In genomic region chr9:136840140-136840876, GRCh38 we compare ENCODE assay signal across 8 cellular contexts. TPM values are rescaled to one million over a fixed set of nuclear protein-coding genes. Genes with fewer than 3 reads are reported as not detected.
DNase-seq lines count a peak whose midpoint lies in the region; ATAC-seq and TF ChIP-seq lines count a peak whose summit lies in the region.
"Had no signal": no experiment of that assay in that cellular context is flagged by ENCODE, and none has a peak within 500 bp of the region (broad histone marks: within the 10 kb centered on the region; RNA-seq: fewer than 3 reads in every experiment).

No MANE protein-coding gene starts in this region.

- intact Hi-C loops in Calu3 (cut with micrococcal nuclease; ENCODE audit: unreplicated experiment), result no loop called here
- intact Hi-C loops in sciatic nerve (cut with DNase I), result loop anchor here (10.0 kb wide), 1 partner anchor 184 kb away; the partner anchor contains the start of gene ABCA2
- intact Hi-C loops in lower leg skin (cut with DNase I; ENCODE audit: low total_unique reads), result no loop called here

- no CpG with 5 or more reads among the region's 32 CpGs for WGBS in trophoblast cell (ENCODE audit: extremely low coverage, insufficient coverage, insufficient read length)
- WGBS in lower leg skin, 2 donors, result 62 to 72% methylated on average over 20 to 29 of the region's 32 CpGs

- H3K36me3 ChIP-seq in HUES6 (ENCODE audit: control insufficient read depth, insufficient read depth, low read length) (peaks cover 39% of the 10 kb centered on the region), trophoblast cell (ENCODE audit: control insufficient read depth in 1 of 2, insufficient read depth in 2 of 2, low read length in 2 of 2) (peaks cover 44 to 49% of the 10 kb centered on the region in 2 experiments)

- H4K12ac ChIP-seq in trophoblast cell (ENCODE audit: low read depth, low read length), result no peak overlapping the region

- H2AK5ac ChIP-seq in trophoblast cell (ENCODE audit: low read length), result no peak overlapping the region

- no peak overlapping the region for H2BK120ac ChIP-seq in trophoblast cell (ENCODE audit: insufficient read depth, low read length, poor library complexity)

- H3K4ac ChIP-seq in trophoblast cell (ENCODE audit: low read depth, low read length), result no peak overlapping the region

- no peaks in the 10 kb centered on the region; the same call in 1 of the 2 replicates for H3K27me3 ChIP-seq in HUES6 (ENCODE audit: control insufficient read depth, insufficient read depth, low read length)
- no peaks in the 10 kb centered on the region for H3K27me3 ChIP-seq in trophoblast cell (ENCODE audit: insufficient read depth, low read length)

- TF ChIP-seq POLR2A in lower leg skin (IDR thresholded peaks at IDR 0.05), result no peak

- no peaks in the 10 kb centered on the region for H3K79me1 ChIP-seq in trophoblast cell (ENCODE audit: low read length)

- no peak overlapping the region for H4K91ac ChIP-seq in trophoblast cell (ENCODE audit: low read depth, low read length)

- H2BK12ac ChIP-seq in trophoblast cell (ENCODE audit: low read length), result no peak overlapping the region

- no peak overlapping the region for H3K27ac Mint-ChIP-seq in Calu3 (ENCODE audit: unreplicated experiment)
- H3K27ac Mint-ChIP-seq in brain, result peak overlapping the region; percentile 74 to 96 (median 80)

- H3K18ac ChIP-seq in trophoblast cell (ENCODE audit: low read length), result no peak overlapping the region

- H3K27me3 Mint-ChIP-seq in Calu3 (ENCODE audit: unreplicated experiment), result no peaks in the 10 kb centered on the region
- peaks cover 5% of the 10 kb centered on the region for H3K27me3 Mint-ChIP-seq in brain

- TF ChIP-seq CTCF in Calu3 (IDR thresholded peaks at IDR 0.05; ENCODE audit: unreplicated experiment) (no peak), brain (conservative IDR thresholded peaks at IDR 0.05) (no peak), lower leg skin (IDR thresholded peaks at IDR 0.05) (no peak)

- CTCF ChIA-PET in Calu3 (lab: Charles Lee), result no interaction called here

- H3K4me1 Mint-ChIP-seq in Calu3 (ENCODE audit: low read depth, unreplicated experiment), result peaks cover 8% of the 10 kb centered on the region
- peaks cover 37% of the 10 kb centered on the region for H3K4me1 Mint-ChIP-seq in brain

- peaks cover 24% of the 10 kb centered on the region for H3K36me3 Mint-ChIP-seq in Calu3 (ENCODE audit: insufficient read depth, unreplicated experiment)
- H3K36me3 Mint-ChIP-seq in brain, result no peaks in the 10 kb centered on the region

- no peak overlapping the region for H2BK5ac ChIP-seq in trophoblast cell (ENCODE audit: low read depth, low read length, poor library complexity)

- H3K9ac ChIP-seq in HUES6 (ENCODE audit: low read length) (no peak overlapping the region), trophoblast cell (ENCODE audit: low read length) (no peak overlapping the region)

- H4K8ac ChIP-seq in trophoblast cell (ENCODE audit: low read depth, low read length), result no peak overlapping the region

- no peak overlapping the region for H3K23ac ChIP-seq in trophoblast cell (ENCODE audit: low read length)

- H3K27ac ChIP-seq in HUES6 (ENCODE audit: low read depth, low read length) (0 out of 2 replicates have a peak overlapping the region, but pooled peaks have one; percentile 0), trophoblast cell (ENCODE audit: low read depth, low read length) (no peak overlapping the region)

- H3K9me3 ChIP-seq in HUES6 (ENCODE audit: control insufficient read depth, insufficient read depth, low read depth, low read length), result no peaks in the 10 kb centered on the region
- H3K9me3 ChIP-seq in trophoblast cell (ENCODE audit: insufficient read depth, low read depth, low read length), result peaks cover 6% of the 10 kb centered on the region

- H3K79me2 ChIP-seq in trophoblast cell (ENCODE audit: control insufficient read depth, insufficient read depth, low read length, poor library complexity), result no peaks in the 10 kb centered on the region

- H3K4me1 ChIP-seq in HUES6 (ENCODE audit: control insufficient read depth, insufficient read depth, low read length) (peaks cover 30% of the 10 kb centered on the region), trophoblast cell (ENCODE audit: control insufficient read depth in 1 of 2, insufficient read depth in 2 of 2, low read length in 2 of 2) (peaks cover 0 to 3% of the 10 kb centered on the region in 2 experiments)

- H3K9me3 Mint-ChIP-seq in Calu3 (ENCODE audit: low read depth, unreplicated experiment) (no peaks in the 10 kb centered on the region), brain (no peaks in the 10 kb centered on the region)

- H3K4me3 Mint-ChIP-seq in Calu3 (ENCODE audit: low read depth, unreplicated experiment), result no peak overlapping the region
- peak overlapping the region in 3 of 5 experiments; percentile 25 to 53 (median 25) for H3K4me3 Mint-ChIP-seq in brain

- H2AFZ ChIP-seq in trophoblast cell (ENCODE audit: insufficient read depth, low read length, poor library complexity), result no peak overlapping the region

- DNase-seq in Calu3, result no peak
- DNase-seq in trophoblast cell, result peak; percentile 69 to 72
- DNase-seq in sciatic nerve (ENCODE audit: low spot score), result no peak
- no peak for DNase-seq in lower leg skin (ENCODE audit: low spot score in 2 of 2)
- DNase-seq: stimulated activated CD4-positive, alpha-beta T cell treated with anti-CD3 and anti-CD28 coated beads, Interleukin-4, amount 100 ng/mL, for 1 hour had no signal

- no peak overlapping the region for H3K14ac ChIP-seq in trophoblast cell (ENCODE audit: low read length)

- no peak overlapping the region for H3K4me2 ChIP-seq in trophoblast cell (ENCODE audit: low read length)

- ATAC-seq in sciatic nerve (no peak), HG03342 (IDR thresholded peaks at IDR 0.05; ENCODE audit: unreplicated experiment) (no peak)

- TSS peak; percentile 65 for BruUV-seq in Calu3 (replicated peaks; lab: Mats Ljungman, UMichigan)

- H3K4me3 ChIP-seq in HUES6 (ENCODE audit: low read depth, low read length) (no peak overlapping the region), trophoblast cell (ENCODE audit: low read depth, low read length) (no peak overlapping the region), lower leg skin (ENCODE audit: low read depth, poor library complexity, severe bottlenecking) (no peak overlapping the region)

RNA-seq across cellular contexts. Expression of gene AJM1, which starts 2.0 kb away (rescaled TPM):
- total RNA-seq in Calu3 (2022), result 2.9 and 3.2 TPM in 2 replicates
- polyA plus RNA-seq in brain (ENCODE audit: insufficient read depth, low read depth, low replicate concordance), result 10.5 TPM
- 1.1 and 1.2 TPM in 2 replicates for polyA plus RNA-seq in trophoblast cell (2013)
- total RNA-seq in sciatic nerve, result 3.1 TPM
- total RNA-seq in lower leg skin, result 1 to 10 TPM; 1.4 to 2.9 (median 1.6) TPM

RNA-seq across cellular contexts. Expression of gene PHPT1, which starts 8.9 kb away (rescaled TPM):
- 44.1 and 48.7 TPM in 2 replicates for total RNA-seq in Calu3 (2022)
- polyA plus RNA-seq in brain (ENCODE audit: insufficient read depth, low read depth, low replicate concordance), result 259 TPM
- 136 and 146 TPM in 2 replicates for polyA plus RNA-seq in trophoblast cell (2013)
- 76.4 TPM for total RNA-seq in sciatic nerve
- 10 to 100 TPM; 22.0 to 60.4 (median 48.7) TPM for total RNA-seq in lower leg skin

RNA-seq across cellular contexts. Expression of gene MAMDC4, which starts 11.8 kb away (rescaled TPM):
- 3.1 and 3.6 TPM in 2 replicates for total RNA-seq in Calu3 (2022)
- 0.93 TPM for polyA plus RNA-seq in brain (ENCODE audit: insufficient read depth, low read depth, low replicate concordance)
- 3.2 and 3.4 TPM in 2 replicates for polyA plus RNA-seq in trophoblast cell (2013)
- total RNA-seq in sciatic nerve, result 3.0 TPM
- 1 to 10 TPM in 3 of 4 donors, under 1 TPM in 1; 0.89 to 1.4 (median 1.4) TPM for total RNA-seq in lower leg skin

RNA-seq across cellular contexts. Expression of gene EDF1, which starts 25.8 kb away (rescaled TPM):
- total RNA-seq in Calu3 (2022) (233 and 238 TPM in 2 replicates), sciatic nerve (201 TPM), lower leg skin (100 to 1,000 TPM; 354 to 399 (median 376) TPM)
- polyA plus RNA-seq in brain (ENCODE audit: insufficient read depth, low read depth, low replicate concordance), result 974 TPM
- 473 and 476 TPM in 2 replicates for polyA plus RNA-seq in trophoblast cell (2013)

RNA-seq across cellular contexts. Expression of gene RABL6, which starts 32.6 kb away (rescaled TPM):
- total RNA-seq in Calu3 (2022) (68.9 and 72.4 TPM in 2 replicates), sciatic nerve (46.9 TPM), lower leg skin (10 to 100 TPM; 47.8 to 75.1 (median 55.5) TPM)
- polyA plus RNA-seq in brain (ENCODE audit: insufficient read depth, low read depth, low replicate concordance), result 170 TPM
- 95.6 and 95.9 TPM in 2 replicates for polyA plus RNA-seq in trophoblast cell (2013)

Comparison
In these comparisons a context has a peak if more than half of its experiments do, and no peak if none do; other contexts are left out.
1. DNase-seq: peak in trophoblast cell (2 of 2); none in Calu3 (single experiment), sciatic nerve (single experiment) and lower leg skin (0 of 2).